ENCODE assay signal across 8 cellular contexts in genomic region chr4:26975464-26976181, GRCh38.
DNase-seq lines count a peak whose midpoint lies in the region; ATAC-seq and TF ChIP-seq lines count a peak whose summit lies in the region.
"Not testable (repeated sequence)": the region's sequence is repeated elsewhere in the genome, so short reads cannot be mapped to it uniquely, and the experiment has no call there.

No MANE protein-coding gene starts in this region.

- H3K9me2 ChIP-seq in GM23338 (ENCODE audit: insufficient read depth), result not testable (repeated sequence)

- not testable (repeated sequence) for H3K4me3 ChIP-seq in GM23338; endodermal cell (ENCODE audit: low read length)

- H3K4me2 ChIP-seq in GM23338, result not testable (repeated sequence)

- not testable (repeated sequence) for H3K36me3 ChIP-seq in GM23338 (ENCODE audit: insufficient read depth); endodermal cell (ENCODE audit: control insufficient read depth, insufficient read depth, low read length)

- peak; percentile 46; the same call in 2 of the 3 replicates for ATAC-seq in GM23338

- H3K27me3 ChIP-seq in GM23338 (ENCODE audit: insufficient read depth); endodermal cell (ENCODE audit: control insufficient read depth, insufficient read depth, low read length, poor library complexity, severe bottlenecking): not testable (repeated sequence)

- TF ChIP-seq CTCF in C4-2B (conservative IDR thresholded peaks at IDR 0.05); GM23338 (conservative IDR thresholded peaks at IDR 0.05; ENCODE audit: low read depth in 2 of 2); endodermal cell (conservative IDR thresholded peaks at IDR 0.05): not testable (repeated sequence)

- not testable (repeated sequence) for H3K27me3 Mint-ChIP-seq in GM23338 (ENCODE audit: insufficient read depth, low read depth, poor library complexity); activated naive CD4-positive, alpha-beta T cell treated with anti-CD3 and anti-CD28 coated beads for 36 hours (ENCODE audit: low read depth); endodermal cell (ENCODE audit: insufficient read depth); immature natural killer cell (ENCODE audit: low read depth in 3 of 3)

- not testable (repeated sequence) for H3K27ac Mint-ChIP-seq in GM23338, endodermal cell
- H3K27ac Mint-ChIP-seq in activated naive CD4-positive, alpha-beta T cell treated with anti-CD3 and anti-CD28 coated beads for 36 hours, result peak overlapping the region; percentile 28
- peak overlapping the region in 4 of 6 donors; percentile 27 to 44 (median 36) for H3K27ac Mint-ChIP-seq in immature natural killer cell

- H3K9me3 ChIP-seq in endodermal cell (ENCODE audit: control insufficient read depth, low read length), result not testable (repeated sequence)

- not testable (repeated sequence) for H3K4me1 ChIP-seq in GM23338 (ENCODE audit: insufficient read depth); endodermal cell (ENCODE audit: control insufficient read depth, insufficient read depth, low read length)

- not testable (repeated sequence) for H4K20me1 ChIP-seq in GM23338 (replicated peaks; ENCODE audit: insufficient read depth)

- H3K36me3 Mint-ChIP-seq in GM23338 (ENCODE audit: low read depth); endodermal cell (ENCODE audit: low read depth); immature natural killer cell: not testable (repeated sequence)
- H3K36me3 Mint-ChIP-seq in activated naive CD4-positive, alpha-beta T cell treated with anti-CD3 and anti-CD28 coated beads for 36 hours (ENCODE audit: low read depth), result peaks cover 22% of the 10 kb centered on the region

- CTCF ChIA-PET in activated naive CD4-positive, alpha-beta T cell treated with anti-CD3 and anti-CD28 coated beads for 36 hours (lab: Charles Lee), result interaction anchor here (0.6 kb wide), 1 partner anchor 500 kb away, joined by 3 read pairs; no protein-coding TSS in a partner anchor

- WGBS in endodermal cell (ENCODE audit: insufficient coverage in 1 of 2, insufficient read length in 1 of 2), 2 experiments, result 95 to 96% methylated on average over 9 to 12 of the region's 12 CpGs

- peaks cover 32% of the 10 kb centered on the region for H3K79me2 ChIP-seq in GM23338 (replicated peaks; ENCODE audit: insufficient read depth)

- not testable (repeated sequence) for H3K4me1 Mint-ChIP-seq in GM23338, endodermal cell
- peaks cover 68% of the 10 kb centered on the region for H3K4me1 Mint-ChIP-seq in activated naive CD4-positive, alpha-beta T cell treated with anti-CD3 and anti-CD28 coated beads for 36 hours (ENCODE audit: low read depth)
- peaks cover 77 to 78% of the 10 kb centered on the region in 2 donors for H3K4me1 Mint-ChIP-seq in immature natural killer cell

- intact Hi-C loops in activated naive CD4-positive, alpha-beta T cell treated with anti-CD3 and anti-CD28 coated beads for 36 hours (cut with micrococcal nuclease); posterior vena cava (cut with DNase I): not testable (repeated sequence)

- not testable (repeated sequence) for H3K4me3 Mint-ChIP-seq in GM23338; activated naive CD4-positive, alpha-beta T cell treated with anti-CD3 and anti-CD28 coated beads for 36 hours; endodermal cell; immature natural killer cell

- H3K27ac ChIP-seq in C4-2B, result peak overlapping the region; percentile 11; the same call in 1 of the 2 replicates
- H3K27ac ChIP-seq in GM23338 (ENCODE audit: low read depth); endodermal cell (ENCODE audit: low read depth, low read length): not testable (repeated sequence)

- H2AFZ ChIP-seq in GM23338, result not testable (repeated sequence)

- not testable (repeated sequence) for H3F3A ChIP-seq in GM23338 (replicated peaks; ENCODE audit: low read depth)

- not testable (repeated sequence) for H3K9me3 Mint-ChIP-seq in GM23338; activated naive CD4-positive, alpha-beta T cell treated with anti-CD3 and anti-CD28 coated beads for 36 hours; endodermal cell; immature natural killer cell

- not testable (repeated sequence) for H3K9ac ChIP-seq in endodermal cell (ENCODE audit: extremely low read depth, low read length, poor library complexity, severe bottlenecking)

- DNase-seq in GM23338 (ENCODE audit: low spot score), result peak; percentile 32
- peak; percentile 44 for DNase-seq in NCI-H187 treated with DMSO at 0.1 percent for 48 hours (lab: John Stamatoyannopoulos, UW)
- DNase-seq in SHP77 treated with DMSO at 0.1 percent for 48 hours (lab: John Stamatoyannopoulos, UW), result peak; percentile 18
- DNase-seq in activated naive CD4-positive, alpha-beta T cell treated with anti-CD3 and anti-CD28 coated beads for 36 hours; immature natural killer cell: not testable (repeated sequence)
- DNase-seq in endodermal cell, result peak; percentile 51
- peak; percentile 68 for DNase-seq in posterior vena cava (ENCODE audit: low spot score)
